15 cellular contexts compared by ENCODE assay signal in genomic region chr1:5447479-5448070, GRCh38.
"Had no signal": no experiment of that assay in that cellular context is flagged by ENCODE, and none has a peak within 500 bp of the region (broad histone marks: within the 10 kb centered on the region; RNA-seq: fewer than 3 reads in every experiment).

No MANE protein-coding gene starts in this region.

- ATAC-seq: activated CD4-positive, alpha-beta T cell treated with anti-CD3 and anti-CD28 coated beads for 36 hours; activated naive CD4-positive, alpha-beta T cell treated with anti-CD3 and anti-CD28 coated beads, Interleukin-2, amount 50 U/mL, for 72 hours; effector memory CD8-positive, alpha-beta T cell; left lung; stimulated activated naive B cell treated with anti-CD40 and anti-IgM and Interleukin-4, amounts not matched to agents 10 μg/mL and 1 μg/mL and 100 μg/mL, for 72 hours; WTC11 had no signal

- H3K27ac ChIP-seq: adrenal gland, esophagus squamous epithelium, left lung, spleen had no signal

- DNase-seq: activated CD4-positive, alpha-beta memory T cell treated with anti-CD3 and anti-CD28 coated beads for 36 hours; activated CD4-positive, alpha-beta T cell treated with anti-CD3 and anti-CD28 coated beads for 36 hours; activated gamma-delta T cell treated with Interleukin-2 at 50 U/mL for 16 hours; activated T-cell treated with anti-CD3 and anti-CD28 coated beads for 4 hours; adrenal gland; dermis blood vessel endothelial cell; effector memory CD8-positive, alpha-beta T cell; esophagus squamous epithelium; hypothalamus; islet precursor cell; left lung; spleen; stimulated activated naive B cell treated with anti-CD40 and anti-IgM and Interleukin-4, amounts not matched to agents 10 μg/mL and 1 μg/mL and 100 μg/mL, for 72 hours had no signal
